Comparison of ENCODE assay signal across 36 cellular contexts in genomic region chr2:211067029-211067428, GRCh38.
"Had no signal": no experiment of that assay in that cellular context is flagged by ENCODE, and none has a peak within 500 bp of the region (broad histone marks: within the 10 kb centered on the region; RNA-seq: fewer than 3 reads in every experiment).

No MANE protein-coding gene starts in this region.

- H3K27ac Mint-ChIP-seq: activated B cell treated with CpG ODN at 0.5 μM for 24 hours; activated CD4-positive, alpha-beta memory T cell treated with anti-CD3 and anti-CD28 coated beads for 36 hours; activated CD4-positive, alpha-beta T cell treated with anti-CD3 and anti-CD28 coated beads, Interleukin-2, amount 10 ng/mL, durations not matched to agents 24 days and 14 days; activated CD8-positive, alpha-beta memory T cell treated with anti-CD3 and anti-CD28 coated beads, Interleukin-2, amount 10 ng/mL, durations not matched to agents 7 days and 5 days; activated CD8-positive, alpha-beta T cell treated with anti-CD3 and anti-CD28 coated beads, Interleukin-2, amount 10 ng/mL, durations not matched to agents 7 days and 5 days; activated naive CD4-positive, alpha-beta T cell treated with anti-CD3 and anti-CD28 coated beads, Interleukin-2, amount 10 ng/mL, durations not matched to agents 7 days and 5 days; activated naive CD4-positive, alpha-beta T cell treated with anti-CD3 and anti-CD28 coated beads, Interleukin-2, amount 50 U/mL, for 24 hours; activated naive CD8-positive, alpha-beta T cell; activated naive CD8-positive, alpha-beta T cell treated with anti-CD3 and anti-CD28 coated beads, Interleukin-2, amount 10 ng/mL, durations not matched to agents 7 days and 5 days; activated naive CD8-positive, alpha-beta T cell treated with anti-CD3 and anti-CD28 coated beads, Interleukin-2, amount 50 U/mL, for 24 hours; activated T-cell treated with anti-CD3 and anti-CD28 coated beads, Interleukin-2, amount 50 U/mL, for 24 hours; activated T-helper 2 cell treated with anti-CD3 and anti-CD28 coated beads, Interferon-gamma antibody, Interleukin-2, Interleukin-4, amounts not matched to agents 10 μg/mL and 5 μg/mL and 100 μg/mL, durations not matched to agents 14 hours and 24 hours and 36 hours; brain; T-helper 1 cell treated with Interleukin-12 subunit alpha and Interleukin-12 subunit beta and Interleukin-4 antibody, amounts not matched to agents 30 μg/mL and 1 μg/mL, for 36 hours; T-helper 2 cell treated with Interferon-gamma antibody and Interleukin-4, amounts not matched to agents 5 μg/mL and 100 μg/mL, for 36 hours had no signal

- H3K27me3 ChIP-seq: ascending aorta, cardiac muscle cell had no signal

- DNase-seq: activated B cell treated with CpG ODN at 0.5 μM for 24 hours; activated CD4-positive, alpha-beta memory T cell treated with anti-CD3 and anti-CD28 coated beads for 36 hours; activated CD4-positive, alpha-beta T cell treated with anti-CD3 and anti-CD28 coated beads for 4 hours; activated CD4-positive, alpha-beta T cell treated with anti-CD3 and anti-CD28 coated beads, Interleukin-2, amount 10 ng/mL, durations not matched to agents 24 days and 14 days; activated CD4-positive, alpha-beta T cell treated with anti-CD3 and anti-CD28 coated beads, Interleukin-2, amount 50 U/mL, for 1 hour; activated CD4-positive, alpha-beta T cell treated with anti-CD3 and anti-CD28 coated beads, Interleukin-2, amount 50 U/mL, for 4 hours; activated CD4-positive, CD25-positive, alpha-beta regulatory T cell treated with anti-CD3 and anti-CD28 coated beads, Interleukin-2, amount 50 U/mL, for 72 hours; activated CD8-positive, alpha-beta memory T cell treated with anti-CD3 and anti-CD28 coated beads for 24 hours; activated CD8-positive, alpha-beta memory T cell treated with anti-CD3 and anti-CD28 coated beads, Interleukin-2, amount 10 ng/mL, durations not matched to agents 7 days and 5 days; activated CD8-positive, alpha-beta memory T cell treated with anti-CD3 and anti-CD28 coated beads, Interleukin-2, amount 50 U/mL, for 48 hours; activated CD8-positive, alpha-beta T cell treated with anti-CD3 and anti-CD28 coated beads, Interleukin-2, amount 10 ng/mL, durations not matched to agents 7 days and 5 days; activated effector memory CD4-positive, alpha-beta T cell treated with Interleukin-2 at 50 U/mL for 16 hours; activated gamma-delta T cell; activated naive CD4-positive, alpha-beta T cell treated with anti-CD3 and anti-CD28 coated beads, Interleukin-2, amount 10 ng/mL, durations not matched to agents 7 days and 5 days; activated naive CD4-positive, alpha-beta T cell treated with Interleukin-2 at 50 U/mL for 16 hours; activated naive CD8-positive, alpha-beta T cell treated with anti-CD3 and anti-CD28 coated beads, Interleukin-2, amount 10 ng/mL, durations not matched to agents 7 days and 5 days; activated naive CD8-positive, alpha-beta T cell treated with anti-CD3 and anti-CD28 coated beads, Interleukin-2, amount 50 U/mL, for 24 hours; activated T-cell treated with anti-CD3 and anti-CD28 coated beads, Interleukin-2, amount 50 U/mL, for 24 hours; activated T-cell treated with anti-CD3 and anti-CD28 coated beads, Interleukin-2, amount 50 U/mL, for 48 hours; amygdala; anterior cingulate cortex; caudate nucleus; cerebellar nuclear complex; T-helper 1 cell; T-helper 2 cell; T-helper 9 cell; WERI-Rb-1 had no signal

- H3K36me3 ChIP-seq: ascending aorta, cardiac muscle cell, WERI-Rb-1 had no signal

- H3K4me1 Mint-ChIP-seq: activated B cell treated with CpG ODN at 0.5 μM for 24 hours; activated CD4-positive, alpha-beta T cell treated with anti-CD3 and anti-CD28 coated beads, Interleukin-2, amount 10 ng/mL, durations not matched to agents 24 days and 14 days; activated CD8-positive, alpha-beta memory T cell treated with anti-CD3 and anti-CD28 coated beads, Interleukin-2, amount 10 ng/mL, durations not matched to agents 7 days and 5 days; activated naive CD4-positive, alpha-beta T cell treated with anti-CD3 and anti-CD28 coated beads, Interleukin-2, amount 10 ng/mL, durations not matched to agents 7 days and 5 days; activated naive CD4-positive, alpha-beta T cell treated with anti-CD3 and anti-CD28 coated beads, Interleukin-2, amount 50 U/mL, for 24 hours; activated naive CD8-positive, alpha-beta T cell treated with anti-CD3 and anti-CD28 coated beads, Interleukin-2, amount 10 ng/mL, durations not matched to agents 7 days and 5 days; activated naive CD8-positive, alpha-beta T cell treated with anti-CD3 and anti-CD28 coated beads, Interleukin-2, amount 50 U/mL, for 24 hours; brain; central memory CD8-positive, alpha-beta T cell had no signal

- H3K27me3 Mint-ChIP-seq: activated B cell treated with CpG ODN at 0.5 μM for 24 hours; activated CD4-positive, alpha-beta memory T cell treated with anti-CD3 and anti-CD28 coated beads for 36 hours; activated CD4-positive, alpha-beta T cell treated with anti-CD3 and anti-CD28 coated beads, Interleukin-2, amount 10 ng/mL, durations not matched to agents 24 days and 14 days; activated CD8-positive, alpha-beta memory T cell treated with anti-CD3 and anti-CD28 coated beads, Interleukin-2, amount 10 ng/mL, durations not matched to agents 7 days and 5 days; activated naive CD4-positive, alpha-beta T cell treated with anti-CD3 and anti-CD28 coated beads, Interleukin-2, amount 10 ng/mL, durations not matched to agents 7 days and 5 days; activated naive CD4-positive, alpha-beta T cell treated with anti-CD3 and anti-CD28 coated beads, Interleukin-2, amount 50 U/mL, for 24 hours; activated naive CD8-positive, alpha-beta T cell; activated naive CD8-positive, alpha-beta T cell treated with anti-CD3 and anti-CD28 coated beads, Interleukin-2, amount 10 ng/mL, durations not matched to agents 7 days and 5 days; activated naive CD8-positive, alpha-beta T cell treated with anti-CD3 and anti-CD28 coated beads, Interleukin-2, amount 50 U/mL, for 24 hours; activated T-cell treated with anti-CD3 and anti-CD28 coated beads, Interleukin-2, amount 50 U/mL, for 24 hours; central memory CD8-positive, alpha-beta T cell had no signal

- H3K4me3 ChIP-seq: ascending aorta, cardiac muscle cell had no signal

- H3K4me1 ChIP-seq: ascending aorta had no signal

- H3K4me3 Mint-ChIP-seq: activated B cell treated with CpG ODN at 0.5 μM for 24 hours; activated CD4-positive, alpha-beta memory T cell treated with anti-CD3 and anti-CD28 coated beads for 36 hours; activated CD4-positive, alpha-beta T cell treated with anti-CD3 and anti-CD28 coated beads, Interleukin-2, amount 10 ng/mL, durations not matched to agents 24 days and 14 days; activated CD8-positive, alpha-beta memory T cell treated with anti-CD3 and anti-CD28 coated beads, Interleukin-2, amount 10 ng/mL, durations not matched to agents 7 days and 5 days; activated CD8-positive, alpha-beta T cell treated with anti-CD3 and anti-CD28 coated beads, Interleukin-2, amount 10 ng/mL, durations not matched to agents 7 days and 5 days; activated naive CD4-positive, alpha-beta T cell treated with anti-CD3 and anti-CD28 coated beads, Interleukin-2, amount 10 ng/mL, durations not matched to agents 7 days and 5 days; activated naive CD4-positive, alpha-beta T cell treated with anti-CD3 and anti-CD28 coated beads, Interleukin-2, amount 50 U/mL, for 24 hours; activated naive CD8-positive, alpha-beta T cell; activated naive CD8-positive, alpha-beta T cell treated with anti-CD3 and anti-CD28 coated beads, Interleukin-2, amount 10 ng/mL, durations not matched to agents 7 days and 5 days; activated naive CD8-positive, alpha-beta T cell treated with anti-CD3 and anti-CD28 coated beads, Interleukin-2, amount 50 U/mL, for 24 hours; activated T-cell treated with anti-CD3 and anti-CD28 coated beads, Interleukin-2, amount 50 U/mL, for 24 hours; brain; central memory CD8-positive, alpha-beta T cell; T-helper 1 cell treated with Interleukin-12 subunit alpha and Interleukin-12 subunit beta and Interleukin-4 antibody, amounts not matched to agents 30 μg/mL and 1 μg/mL, for 36 hours; T-helper 2 cell treated with Interferon-gamma antibody and Interleukin-4, amounts not matched to agents 5 μg/mL and 100 μg/mL, for 36 hours had no signal

- H3K9me3 ChIP-seq: ascending aorta had no signal

- H3K27ac ChIP-seq: ascending aorta, cardiac muscle cell, WERI-Rb-1 had no signal

- ATAC-seq: activated CD8-positive, alpha-beta memory T cell treated with anti-CD3 and anti-CD28 coated beads, Interleukin-2, amount 10 ng/mL, durations not matched to agents 7 days and 5 days; activated CD8-positive, alpha-beta T cell treated with anti-CD3 and anti-CD28 coated beads, Interleukin-2, amount 10 ng/mL, durations not matched to agents 7 days and 5 days; activated naive CD8-positive, alpha-beta T cell treated with anti-CD3 and anti-CD28 coated beads, Interleukin-2, amount 50 U/mL, for 24 hours had no signal

- H3K36me3 Mint-ChIP-seq: activated CD4-positive, alpha-beta memory T cell treated with anti-CD3 and anti-CD28 coated beads for 36 hours; activated CD8-positive, alpha-beta memory T cell treated with anti-CD3 and anti-CD28 coated beads, Interleukin-2, amount 10 ng/mL, durations not matched to agents 7 days and 5 days; activated naive CD4-positive, alpha-beta T cell treated with anti-CD3 and anti-CD28 coated beads, Interleukin-2, amount 10 ng/mL, durations not matched to agents 7 days and 5 days; activated naive CD4-positive, alpha-beta T cell treated with anti-CD3 and anti-CD28 coated beads, Interleukin-2, amount 50 U/mL, for 24 hours; activated naive CD8-positive, alpha-beta T cell; activated naive CD8-positive, alpha-beta T cell treated with anti-CD3 and anti-CD28 coated beads, Interleukin-2, amount 10 ng/mL, durations not matched to agents 7 days and 5 days; brain had no signal

- H3K9me3 Mint-ChIP-seq: activated B cell treated with CpG ODN at 0.5 μM for 24 hours; activated CD4-positive, alpha-beta memory T cell treated with anti-CD3 and anti-CD28 coated beads for 36 hours; activated CD4-positive, alpha-beta T cell treated with anti-CD3 and anti-CD28 coated beads, Interleukin-2, amount 10 ng/mL, durations not matched to agents 24 days and 14 days; activated naive CD4-positive, alpha-beta T cell treated with anti-CD3 and anti-CD28 coated beads, Interleukin-2, amount 10 ng/mL, durations not matched to agents 7 days and 5 days; activated naive CD4-positive, alpha-beta T cell treated with anti-CD3 and anti-CD28 coated beads, Interleukin-2, amount 50 U/mL, for 24 hours; activated naive CD8-positive, alpha-beta T cell treated with anti-CD3 and anti-CD28 coated beads, Interleukin-2, amount 10 ng/mL, durations not matched to agents 7 days and 5 days; activated naive CD8-positive, alpha-beta T cell treated with anti-CD3 and anti-CD28 coated beads, Interleukin-2, amount 50 U/mL, for 24 hours; activated T-cell treated with anti-CD3 and anti-CD28 coated beads, Interleukin-2, amount 50 U/mL, for 24 hours; activated T-helper 2 cell treated with anti-CD3 and anti-CD28 coated beads, Interferon-gamma antibody, Interleukin-2, Interleukin-4, amounts not matched to agents 10 μg/mL and 5 μg/mL and 100 μg/mL, durations not matched to agents 14 hours and 24 hours and 36 hours; brain; T-helper 1 cell treated with Interleukin-12 subunit alpha and Interleukin-12 subunit beta and Interleukin-4 antibody, amounts not matched to agents 30 μg/mL and 1 μg/mL, for 36 hours; T-helper 2 cell treated with Interferon-gamma antibody and Interleukin-4, amounts not matched to agents 5 μg/mL and 100 μg/mL, for 36 hours had no signal
